8 cellular contexts compared by ENCODE assay signal in the genomic region with DNA sequence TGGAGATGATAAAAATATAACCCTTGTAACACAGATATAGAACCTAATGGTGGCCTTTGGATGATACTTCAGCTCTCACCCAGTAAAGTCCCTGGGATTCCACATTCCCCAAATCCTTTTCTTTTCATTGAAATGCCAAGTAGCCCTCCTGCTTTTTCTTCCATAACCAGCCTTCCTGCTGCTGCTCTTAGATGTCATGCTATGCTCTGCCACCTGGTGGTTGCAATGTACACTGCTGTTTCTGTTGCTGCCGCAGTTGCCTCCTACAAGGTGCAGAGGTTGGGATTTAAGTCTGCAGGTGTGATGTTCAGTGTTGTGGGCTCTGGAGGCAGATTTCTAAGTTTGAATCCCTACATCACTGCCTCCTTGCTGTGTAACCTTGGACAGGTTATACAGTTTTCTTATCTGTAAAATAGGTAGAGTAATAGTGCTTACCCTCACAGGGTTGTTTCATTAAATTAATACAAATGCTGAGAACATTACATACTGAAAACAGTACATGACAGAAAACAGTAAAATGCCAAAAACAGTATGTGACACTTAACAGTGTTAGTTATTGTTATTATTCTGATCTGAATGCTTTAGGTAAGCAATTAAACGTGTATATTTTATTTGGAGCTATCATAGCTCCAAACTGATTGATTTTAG.
DNase-seq lines count a peak whose midpoint lies in the region; ATAC-seq, FAIRE-seq and TF ChIP-seq lines count a peak whose summit lies in the region.

No MANE protein-coding gene starts in this region.

- DNase-seq in NCI-H2196 (lab: John Stamatoyannopoulos, UW; ENCODE audit: unreplicated experiment), result peak; percentile 68
- peak; percentile 81 for DNase-seq in bronchial epithelial cell (ENCODE audit: low read depth)
- peak; percentile 94 for DNase-seq in islet precursor cell
- DNase-seq in stimulated activated CD4-positive, alpha-beta T cell treated with anti-CD3 and anti-CD28 coated beads, Interleukin-1b, Interleukin-23, amount 100 ng/mL, for 4 hours (ENCODE audit: low read depth in 2 of 2), result peak; percentile 56 to 64

- FAIRE-seq in bronchial epithelial cell (lab: Jason Lieb, UNC), result peak; percentile 36

- H3K4me3 ChIP-seq in GM12875 (ENCODE audit: low read depth, low read length), result no peak overlapping the region
- no peak overlapping the region for H3K4me3 ChIP-seq in WI38 (ENCODE audit: low read depth, low read length)
- no peak overlapping the region for H3K4me3 ChIP-seq in bronchial epithelial cell (ENCODE audit: low read depth, low read length)

- no peaks in the 10 kb centered on the region for H3K36me3 ChIP-seq in bronchial epithelial cell (ENCODE audit: control insufficient read depth, insufficient read depth, low read length)

- peak; percentile 60 for ATAC-seq in HG03060 (IDR thresholded peaks at IDR 0.05; ENCODE audit: low read depth, unreplicated experiment)
- no peak for ATAC-seq in HG03039 (IDR thresholded peaks at IDR 0.05; ENCODE audit: unreplicated experiment)

- no peaks in the 10 kb centered on the region for H3K27me3 ChIP-seq in bronchial epithelial cell (ENCODE audit: control insufficient read depth, insufficient read depth, low read length)

- peak; percentile 86 for TF ChIP-seq CTCF in GM12875 (IDR thresholded peaks at IDR 0.05; ENCODE audit: borderline replicate concordance, insufficient read depth, low read depth, low read length)
- peak; percentile 97 for TF ChIP-seq CTCF in WI38 (IDR thresholded peaks at IDR 0.05; ENCODE audit: low read depth, low read length)
- TF ChIP-seq CTCF in bronchial epithelial cell (IDR thresholded peaks at IDR 0.05; ENCODE audit: insufficient read depth, low read length, severe bottlenecking), result peak; percentile 85
